1 cellular context compared by ENCODE assay signal in genomic region chr3:49717539-49718418, GRCh38.
TF ChIP-seq lines count a peak whose summit lies in the region.

No MANE protein-coding gene starts in this region.

TF ChIP-seq in GM12878, 131 proteins besides CTCF, POLR2A, EP300 and RAD21:
- no peak for TF ChIP-seq RB1 (IDR thresholded peaks at IDR 0.05; ENCODE audit: borderline replicate concordance)
- 0 out of 2 replicates have a peak, but pooled peaks have one; percentile 6 for TF ChIP-seq POLR2AphosphoS5 (IDR thresholded peaks at IDR 0.05; ENCODE audit: low read length)
